In genomic region chr12:120529641-120530314, GRCh38 we compare ENCODE assay signal across 8 cellular contexts. TPM values are rescaled to one million over a fixed set of nuclear protein-coding genes. Genes with fewer than 3 reads are reported as not detected.
DNase-seq lines count a peak whose midpoint lies in the region; ATAC-seq, FAIRE-seq and TF ChIP-seq lines count a peak whose summit lies in the region.

No MANE protein-coding gene starts in this region.

- no peak for DNase-seq in CD4-positive, alpha-beta T cell
- peak in 1 of 2 experiments; percentile 43 for DNase-seq in HL-60 (ENCODE audit: low read depth in 1 of 2, low spot score in 1 of 2)
- DNase-seq in OCI-LY7 (ENCODE audit: low spot score) = peak; percentile 21
- DNase-seq in dedifferentiated amniotic fluid mesenchymal stem cell (ENCODE audit: extremely low spot score) = peak; percentile 32
- DNase-seq in memory B cell (ENCODE audit: low spot score in 2 of 2) = no peak
- peak; percentile 56 for DNase-seq in urothelium cell line (ENCODE audit: low spot score)
- no peak for DNase-seq in stimulated activated CD8-positive, alpha-beta memory T cell treated with anti-CD3 and anti-CD28 coated beads, Interleukin-4, amount 100 ng/mL, for 48 hours

- H3K4me2 ChIP-seq in OCI-LY7 (ENCODE audit: low read length) = peak overlapping the region; percentile 68

- H3K36me3 Mint-ChIP-seq in CD4-positive, alpha-beta T cell (ENCODE audit: low read depth) = peaks cover 21% of the 10 kb centered on the region
- H3K36me3 Mint-ChIP-seq in memory B cell = no peaks in the 10 kb centered on the region

- TF ChIP-seq CTCF in CD4-positive, alpha-beta T cell (IDR thresholded peaks at IDR 0.05) = no peak
- TF ChIP-seq CTCF in HL-60 (IDR thresholded peaks at IDR 0.05; ENCODE audit: insufficient read depth, low read length) (no peak), OCI-LY7 (conservative IDR thresholded peaks at IDR 0.05; ENCODE audit: low read length) (no peak)

- CTCF ChIA-PET in CD4-positive, alpha-beta T cell (lab: Charles Lee) = no interaction called here
- CTCF ChIA-PET in OCI-LY7 (lab: Charles Lee; ENCODE audit: unreplicated experiment) = no interaction called here

- H3K36me3 ChIP-seq in OCI-LY7 (ENCODE audit: insufficient read depth, low read length) = no peaks in the 10 kb centered on the region

- peaks cover 31% of the 10 kb centered on the region for H3K4me1 ChIP-seq in OCI-LY7 (ENCODE audit: insufficient read depth, low read length, poor library complexity, severe bottlenecking)

- intact Hi-C loops in CD4-positive, alpha-beta T cell (cut with DNase I, micrococcal nuclease) = loop anchor here (1.0 to 5.0 kb wide), 5 partner anchors 33 to 92 kb away; partner anchors contain the start of genes COX6A1 (in 2 of the 2), DYNLL1 (in 2 of the 2), GATC (in 1 of the 2) and TRIAP1 (in 1 of the 2)
- intact Hi-C loops in OCI-LY7 (cut with micrococcal nuclease; ENCODE audit: unreplicated experiment) = no loop called here

- H3K4me3 Mint-ChIP-seq in CD4-positive, alpha-beta T cell = peak overlapping the region; percentile 100
- H3K4me3 Mint-ChIP-seq in memory B cell = peak overlapping the region; percentile 100

- H3K4me3 ChIP-seq in HL-60 (replicated peaks; ENCODE audit: insufficient read depth, low read length) (peak overlapping the region; percentile 90), OCI-LY7 (ENCODE audit: low read depth, low read length, poor library complexity, severe bottlenecking) (peak overlapping the region; percentile 78)

- H4K20me1 ChIP-seq in OCI-LY7 (ENCODE audit: insufficient read depth, low read length) = no peaks in the 10 kb centered on the region

- peaks cover 35% of the 10 kb centered on the region for H3K4me1 Mint-ChIP-seq in CD4-positive, alpha-beta T cell (ENCODE audit: low read depth)
- peaks cover 17% of the 10 kb centered on the region for H3K4me1 Mint-ChIP-seq in memory B cell

- H2AFZ ChIP-seq in OCI-LY7 (ENCODE audit: low read length) = peak overlapping the region; percentile 94

- BruUV-seq in OCI-LY7 (replicated peaks; lab: Mats Ljungman, UMichigan) = no TSS peak

- peak overlapping the region; percentile 73 for H3K27ac ChIP-seq in CD4-positive, alpha-beta T cell (ENCODE audit: low read depth, low read length)
- peak overlapping the region; percentile 98 for H3K27ac ChIP-seq in HL-60 (replicated peaks)
- H3K27ac ChIP-seq in OCI-LY7 (ENCODE audit: low read depth, low read length, poor library complexity, severe bottlenecking) = peak overlapping the region; percentile 55

- no peaks in the 10 kb centered on the region for H3K9me3 Mint-ChIP-seq in CD4-positive, alpha-beta T cell
- no peaks in the 10 kb centered on the region for H3K9me3 Mint-ChIP-seq in memory B cell

- no peaks in the 10 kb centered on the region for H3K27me3 Mint-ChIP-seq in CD4-positive, alpha-beta T cell
- H3K27me3 Mint-ChIP-seq in memory B cell = no peaks in the 10 kb centered on the region

- H3K9me2 ChIP-seq in OCI-LY7 (ENCODE audit: insufficient read depth, low read length) = no peaks in the 10 kb centered on the region

- no peaks in the 10 kb centered on the region for H3K9me3 ChIP-seq in CD4-positive, alpha-beta T cell (ENCODE audit: control insufficient read depth, low read length)
- H3K9me3 ChIP-seq in OCI-LY7 (ENCODE audit: low read length) = no peaks in the 10 kb centered on the region; the same call in 1 of the 2 replicates

- H3K27ac Mint-ChIP-seq in CD4-positive, alpha-beta T cell = peak overlapping the region; percentile 95
- peak overlapping the region; percentile 98 for H3K27ac Mint-ChIP-seq in memory B cell

- no peaks in the 10 kb centered on the region for H3K27me3 ChIP-seq in CD4-positive, alpha-beta T cell (ENCODE audit: control insufficient read depth, insufficient read depth, low read length)
- H3K27me3 ChIP-seq in HL-60 (ENCODE audit: insufficient read depth, poor library complexity, severe bottlenecking) = no peaks in the 10 kb centered on the region

- POLR2A ChIA-PET in CD4-positive, alpha-beta T cell (lab: Charles Lee) = interaction anchor here (1.0 to 2.1 kb wide), 7 partner anchors 9 to 328 kb away, joined by 3 to 24 read pairs (median 4); partner anchors contain the start of genes DYNLL1, POP5 and RNU4-1
- POLR2A ChIA-PET in OCI-LY7 (lab: Charles Lee) = interaction anchor here (0.6 to 1.7 kb wide), 4 partner anchors 14 to 80 kb away, joined by 3 to 4 read pairs (median 3); partner anchors contain the start of gene POP5

- no peak for ATAC-seq in CD4-positive, alpha-beta T cell (ENCODE audit: poor library complexity)
- ATAC-seq in memory B cell (ENCODE audit: low read depth) = no peak
- ATAC-seq in HG03571 (IDR thresholded peaks at IDR 0.05; ENCODE audit: unreplicated experiment) = no peak

- H3K79me2 ChIP-seq in OCI-LY7 (ENCODE audit: insufficient read depth, low read depth, low read length) = peaks cover 15% of the 10 kb centered on the region

- no peak for FAIRE-seq in urothelium cell line (lab: Jason Lieb, UNC)

RNA-seq across cellular contexts. Expression of gene COQ5, which starts 0.8 kb away (rescaled TPM):
- total RNA-seq in CD4-positive, alpha-beta T cell = 1 to 10 TPM; 6.9 to 7.1 TPM
- 29.4 and 40.9 TPM in 2 replicates for total RNA-seq in OCI-LY7 (2014; rRNA removed; shearing (Covaris generic))
- 48.8 and 49.5 TPM in 2 replicates for total RNA-seq in OCI-LY7 (2022)

RNA-seq across cellular contexts. Expression of gene RNF10, which starts 4.4 kb away (rescaled TPM):
- total RNA-seq in CD4-positive, alpha-beta T cell = 100 to 1,000 TPM; 441 to 446 TPM
- 52.2 and 66.3 TPM in 2 replicates for total RNA-seq in OCI-LY7 (2014; rRNA removed; shearing (Covaris generic))
- total RNA-seq in OCI-LY7 (2022) = 150 TPM in 2 replicates

RNA-seq across cellular contexts. Expression of gene DYNLL1, which starts 33.9 kb away (rescaled TPM):
- 10 to 100 TPM; 23.6 to 24.5 TPM for total RNA-seq in CD4-positive, alpha-beta T cell
- 354 and 400 TPM in 2 replicates for total RNA-seq in OCI-LY7 (2014; rRNA removed; shearing (Covaris generic))
- total RNA-seq in OCI-LY7 (2022) = 296 and 321 TPM in 2 replicates

RNA-seq across cellular contexts. Expression of gene POP5, which starts 51.4 kb away (rescaled TPM):
- total RNA-seq in CD4-positive, alpha-beta T cell = 10 to 100 TPM; 17.9 to 22.0 TPM
- total RNA-seq in OCI-LY7 (2014; rRNA removed; shearing (Covaris generic)) = 65.8 and 73.4 TPM in 2 replicates
- 61.8 and 61.9 TPM in 2 replicates for total RNA-seq in OCI-LY7 (2022)

Comparison
In these comparisons a context has a peak if more than half of its experiments do, and no peak if none do; other contexts are left out.
1. DNase-seq: peak in OCI-LY7 (single experiment), dedifferentiated amniotic fluid mesenchymal stem cell (single experiment) and urothelium cell line (single experiment); none in CD4-positive, alpha-beta T cell (0 of 10), memory B cell (0 of 2) and stimulated activated CD8-positive, alpha-beta memory T cell treated with anti-CD3 and anti-CD28 coated beads, Interleukin-4, amount 100 ng/mL, for 48 hours (single experiment).
2. RNA of gene DYNLL1, which starts 33.9 kb away (total RNA-seq): 296 to 400 TPM in OCI-LY7; 23.6 to 24.5 TPM in CD4-positive, alpha-beta T cell; every median in the first group is over 10 times any median in the second.
3. Peak in every context shown above with its lines, with median percentiles within 50 percentile points of each other: H3K27ac ChIP-seq.